Comparison of ENCODE assay signal across 1 cellular context in the genomic region with DNA sequence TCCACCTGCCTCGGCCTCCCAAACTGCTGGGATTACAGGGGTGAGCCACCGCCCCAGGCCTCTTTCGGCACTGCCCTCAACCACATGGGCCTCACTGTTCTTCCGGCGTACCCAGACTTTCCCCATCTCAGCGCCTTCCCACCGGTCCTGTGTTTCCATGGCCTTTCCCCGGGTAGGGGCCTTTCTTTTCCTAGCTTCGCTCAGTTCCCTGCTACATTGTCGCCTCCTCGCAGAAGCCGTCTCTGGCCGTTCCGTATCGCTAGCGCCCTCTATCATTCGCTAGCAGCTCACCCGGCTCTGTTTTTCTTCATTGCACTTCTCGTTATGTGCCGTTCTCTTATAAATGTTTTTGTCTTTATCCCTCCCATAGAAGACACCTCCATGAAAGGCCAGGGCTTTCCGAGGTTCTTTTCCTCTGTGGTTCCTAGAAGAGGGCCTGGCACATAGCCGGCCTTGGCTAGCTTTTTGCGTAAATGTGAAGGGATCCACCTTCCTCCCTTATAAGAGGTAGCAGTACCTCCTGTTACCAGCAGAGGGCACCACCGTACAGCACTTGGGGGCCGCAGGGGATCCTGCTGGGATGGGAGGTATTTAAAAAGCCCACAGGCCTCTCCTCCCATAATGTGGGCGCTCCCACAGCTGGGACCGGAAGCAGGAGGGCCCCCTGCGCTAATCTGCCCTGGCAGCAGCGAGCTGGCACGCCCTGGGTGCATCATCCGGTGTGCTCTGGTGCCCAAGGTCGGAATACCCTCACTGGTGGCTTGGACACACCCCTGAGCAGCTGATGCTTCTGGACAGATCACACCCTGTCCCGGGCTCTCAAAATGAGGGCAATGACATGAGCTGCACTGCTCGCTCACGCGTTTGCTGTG.
TF ChIP-seq lines count a peak whose summit lies in the region.

No MANE protein-coding gene starts in this region.

TF ChIP-seq in HEK293, 187 proteins besides CTCF, POLR2A, EP300 and RAD21 (continued from another document):
- TF ChIP-seq, protein P1, sequence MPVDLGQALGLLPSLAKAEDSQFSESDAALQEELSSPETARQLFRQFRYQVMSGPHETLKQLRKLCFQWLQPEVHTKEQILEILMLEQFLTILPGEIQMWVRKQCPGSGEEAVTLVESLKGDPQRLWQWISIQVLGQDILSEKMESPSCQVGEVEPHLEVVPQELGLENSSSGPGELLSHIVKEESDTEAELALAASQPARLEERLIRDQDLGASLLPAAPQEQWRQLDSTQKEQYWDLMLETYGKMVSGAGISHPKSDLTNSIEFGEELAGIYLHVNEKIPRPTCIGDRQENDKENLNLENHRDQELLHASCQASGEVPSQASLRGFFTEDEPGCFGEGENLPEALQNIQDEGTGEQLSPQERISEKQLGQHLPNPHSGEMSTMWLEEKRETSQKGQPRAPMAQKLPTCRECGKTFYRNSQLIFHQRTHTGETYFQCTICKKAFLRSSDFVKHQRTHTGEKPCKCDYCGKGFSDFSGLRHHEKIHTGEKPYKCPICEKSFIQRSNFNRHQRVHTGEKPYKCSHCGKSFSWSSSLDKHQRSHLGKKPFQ (tag by site-specific recombination; IDR thresholded peaks at IDR 0.05) = peak; percentile 87
- TF ChIP-seq ZNF433 (tag by site-specific recombination; IDR thresholded peaks at IDR 0.05; ENCODE audit: low read depth) = no peak
- TF ChIP-seq, protein P2, sequence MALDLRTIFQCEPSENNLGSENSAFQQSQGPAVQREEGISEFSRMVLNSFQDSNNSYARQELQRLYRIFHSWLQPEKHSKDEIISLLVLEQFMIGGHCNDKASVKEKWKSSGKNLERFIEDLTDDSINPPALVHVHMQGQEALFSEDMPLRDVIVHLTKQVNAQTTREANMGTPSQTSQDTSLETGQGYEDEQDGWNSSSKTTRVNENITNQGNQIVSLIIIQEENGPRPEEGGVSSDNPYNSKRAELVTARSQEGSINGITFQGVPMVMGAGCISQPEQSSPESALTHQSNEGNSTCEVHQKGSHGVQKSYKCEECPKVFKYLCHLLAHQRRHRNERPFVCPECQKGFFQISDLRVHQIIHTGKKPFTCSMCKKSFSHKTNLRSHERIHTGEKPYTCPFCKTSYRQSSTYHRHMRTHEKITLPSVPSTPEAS (tag by site-specific recombination; IDR thresholded peaks at IDR 0.05) = 0 out of 2 replicates have a peak, but pooled peaks have one; percentile 9
- TF ChIP-seq ZNF391 (tag by site-specific recombination; IDR thresholded peaks at IDR 0.05; ENCODE audit: borderline replicate concordance, low read depth) = peak; percentile 55
- no peak for TF ChIP-seq REPIN1 (tag by site-specific recombination; IDR thresholded peaks at IDR 0.05; ENCODE audit: low read depth)
- TF ChIP-seq, protein P3, sequence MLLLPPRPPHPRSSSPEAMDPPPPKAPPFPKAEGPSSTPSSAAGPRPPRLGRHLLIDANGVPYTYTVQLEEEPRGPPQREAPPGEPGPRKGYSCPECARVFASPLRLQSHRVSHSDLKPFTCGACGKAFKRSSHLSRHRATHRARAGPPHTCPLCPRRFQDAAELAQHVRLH (tag by site-specific recombination; IDR thresholded peaks at IDR 0.05) = peak; percentile 11; the same call in 1 of the 2 replicates
- peak; percentile 93 for TF ChIP-seq ZNF2 (tag by site-specific recombination; IDR thresholded peaks at IDR 0.05)
- TF ChIP-seq ZNF670 (tag by site-specific recombination; IDR thresholded peaks at IDR 0.05; ENCODE audit: low read depth) = no peak
- no peak for TF ChIP-seq ZFP3 (tag by site-specific recombination; IDR thresholded peaks at IDR 0.05; ENCODE audit: low read depth)
- TF ChIP-seq, protein P4, sequence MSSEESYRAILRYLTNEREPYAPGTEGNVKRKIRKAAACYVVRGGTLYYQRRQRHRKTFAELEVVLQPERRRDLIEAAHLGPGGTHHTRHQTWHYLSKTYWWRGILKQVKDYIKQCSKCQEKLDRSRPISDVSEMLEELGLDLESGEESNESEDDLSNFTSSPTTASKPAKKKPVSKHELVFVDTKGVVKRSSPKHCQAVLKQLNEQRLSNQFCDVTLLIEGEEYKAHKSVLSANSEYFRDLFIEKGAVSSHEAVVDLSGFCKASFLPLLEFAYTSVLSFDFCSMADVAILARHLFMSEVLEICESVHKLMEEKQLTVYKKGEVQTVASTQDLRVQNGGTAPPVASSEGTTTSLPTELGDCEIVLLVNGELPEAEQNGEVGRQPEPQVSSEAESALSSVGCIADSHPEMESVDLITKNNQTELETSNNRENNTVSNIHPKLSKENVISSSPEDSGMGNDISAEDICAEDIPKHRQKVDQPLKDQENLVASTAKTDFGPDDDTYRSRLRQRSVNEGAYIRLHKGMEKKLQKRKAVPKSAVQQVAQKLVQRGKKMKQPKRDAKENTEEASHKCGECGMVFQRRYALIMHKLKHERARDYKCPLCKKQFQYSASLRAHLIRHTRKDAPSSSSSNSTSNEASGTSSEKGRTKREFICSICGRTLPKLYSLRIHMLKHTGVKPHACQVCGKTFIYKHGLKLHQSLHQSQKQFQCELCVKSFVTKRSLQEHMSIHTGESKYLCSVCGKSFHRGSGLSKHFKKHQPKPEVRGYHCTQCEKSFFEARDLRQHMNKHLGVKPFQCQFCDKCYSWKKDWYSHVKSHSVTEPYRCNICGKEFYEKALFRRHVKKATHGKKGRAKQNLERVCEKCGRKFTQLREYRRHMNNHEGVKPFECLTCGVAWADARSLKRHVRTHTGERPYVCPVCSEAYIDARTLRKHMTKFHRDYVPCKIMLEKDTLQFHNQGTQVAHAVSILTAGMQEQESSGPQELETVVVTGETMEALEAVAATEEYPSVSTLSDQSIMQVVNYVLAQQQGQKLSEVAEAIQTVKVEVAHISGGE (tag by site-specific recombination; conservative IDR thresholded peaks at IDR 0.05; ENCODE audit: low read depth) = peak; percentile 96
- no peak for TF ChIP-seq OSR2 (tag by site-specific recombination; IDR thresholded peaks at IDR 0.05)
- TF ChIP-seq, protein P5, sequence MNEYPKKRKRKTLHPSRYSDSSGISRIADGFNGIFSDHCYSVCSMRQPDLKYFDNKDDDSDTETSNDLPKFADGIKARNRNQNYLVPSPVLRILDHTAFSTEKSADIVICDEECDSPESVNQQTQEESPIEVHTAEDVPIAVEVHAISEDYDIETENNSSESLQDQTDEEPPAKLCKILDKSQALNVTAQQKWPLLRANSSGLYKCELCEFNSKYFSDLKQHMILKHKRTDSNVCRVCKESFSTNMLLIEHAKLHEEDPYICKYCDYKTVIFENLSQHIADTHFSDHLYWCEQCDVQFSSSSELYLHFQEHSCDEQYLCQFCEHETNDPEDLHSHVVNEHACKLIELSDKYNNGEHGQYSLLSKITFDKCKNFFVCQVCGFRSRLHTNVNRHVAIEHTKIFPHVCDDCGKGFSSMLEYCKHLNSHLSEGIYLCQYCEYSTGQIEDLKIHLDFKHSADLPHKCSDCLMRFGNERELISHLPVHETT (tag by site-specific recombination; IDR thresholded peaks at IDR 0.05) = no peak; the same call in 1 of the 2 replicates
- TF ChIP-seq GFI1B (tag by site-specific recombination; IDR thresholded peaks at IDR 0.05) = no peak
- TF ChIP-seq KLF16 (tag by site-specific recombination; IDR thresholded peaks at IDR 0.05) = no peak
- TF ChIP-seq ZNF423 (tag by site-specific recombination; IDR thresholded peaks at IDR 0.05) = no peak
- TF ChIP-seq IKZF3 (tag by site-specific recombination; IDR thresholded peaks at IDR 0.05) = peak; percentile 78
- peak; percentile 93 for TF ChIP-seq GLIS2 (tag by site-specific recombination; IDR thresholded peaks at IDR 0.05)
- TF ChIP-seq ZNF394 (tag by site-specific recombination; IDR thresholded peaks at IDR 0.05; ENCODE audit: borderline replicate concordance) = peak; percentile 36; the same call in 1 of the 2 replicates
- 0 out of 2 replicates have a peak, but pooled peaks have one; percentile 43 for TF ChIP-seq ZNF561 (tag by site-specific recombination; IDR thresholded peaks at IDR 0.05; ENCODE audit: borderline replicate concordance)
- TF ChIP-seq SCRT1 (tag by site-specific recombination; IDR thresholded peaks at IDR 0.05; ENCODE audit: borderline replicate concordance) = no peak
- TF ChIP-seq ZNF660 (tag by site-specific recombination; IDR thresholded peaks at IDR 0.05) = peak; percentile 83
- TF ChIP-seq ZNF324 (tag by site-specific recombination; IDR thresholded peaks at IDR 0.05) = no peak
- TF ChIP-seq ZNF48 (tag by site-specific recombination; IDR thresholded peaks at IDR 0.05) = no peak
- TF ChIP-seq, protein P6, sequence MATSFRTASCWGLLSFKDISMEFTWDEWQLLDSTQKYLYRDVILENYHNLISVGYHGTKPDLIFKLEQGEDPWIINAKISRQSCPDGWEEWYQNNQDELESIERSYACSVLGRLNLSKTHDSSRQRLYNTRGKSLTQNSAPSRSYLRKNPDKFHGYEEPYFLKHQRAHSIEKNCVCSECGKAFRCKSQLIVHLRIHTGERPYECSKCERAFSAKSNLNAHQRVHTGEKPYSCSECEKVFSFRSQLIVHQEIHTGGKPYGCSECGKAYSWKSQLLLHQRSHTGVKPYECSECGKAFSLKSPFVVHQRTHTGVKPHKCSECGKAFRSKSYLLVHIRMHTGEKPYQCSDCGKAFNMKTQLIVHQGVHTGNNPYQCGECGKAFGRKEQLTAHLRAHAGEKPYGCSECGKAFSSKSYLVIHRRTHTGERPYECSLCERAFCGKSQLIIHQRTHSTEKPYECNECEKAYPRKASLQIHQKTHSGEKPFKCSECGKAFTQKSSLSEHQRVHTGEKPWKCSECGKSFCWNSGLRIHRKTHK (tag by site-specific recombination; IDR thresholded peaks at IDR 0.05) = no peak
- TF ChIP-seq KLF1 (tag by site-specific recombination; IDR thresholded peaks at IDR 0.05) = peak; percentile 85
- TF ChIP-seq ZNF366 (tag by site-specific recombination; conservative IDR thresholded peaks at IDR 0.05) = peak; percentile 11; the same call in 1 of the 2 replicates
- no peak for TF ChIP-seq ZNF112 (tag by site-specific recombination; IDR thresholded peaks at IDR 0.05)
- peak; percentile 86 for TF ChIP-seq WT1 (tag by site-specific recombination; IDR thresholded peaks at IDR 0.05)
- no peak for TF ChIP-seq ZNF221 (tag by site-specific recombination; IDR thresholded peaks at IDR 0.05; ENCODE audit: borderline replicate concordance)
- peak; percentile 69 for TF ChIP-seq ZEB2 (tag by site-specific recombination; IDR thresholded peaks at IDR 0.05)
- no peak for TF ChIP-seq ZNF426 (tag by site-specific recombination; IDR thresholded peaks at IDR 0.05)
- TF ChIP-seq ZBTB21 (tag by site-specific recombination; IDR thresholded peaks at IDR 0.05) = 0 out of 2 replicates have a peak, but pooled peaks have one; percentile 41
- TF ChIP-seq ZNF133 (tag by site-specific recombination; IDR thresholded peaks at IDR 0.05) = no peak
- TF ChIP-seq ZNF626 (tag by site-specific recombination; IDR thresholded peaks at IDR 0.05) = no peak
- peak; percentile 80 for TF ChIP-seq KLF8 (tag by site-specific recombination; IDR thresholded peaks at IDR 0.05)
- peak; percentile 81 for TF ChIP-seq KLF9 (tag by site-specific recombination; IDR thresholded peaks at IDR 0.05; ENCODE audit: low read depth)
- TF ChIP-seq, protein P7, sequence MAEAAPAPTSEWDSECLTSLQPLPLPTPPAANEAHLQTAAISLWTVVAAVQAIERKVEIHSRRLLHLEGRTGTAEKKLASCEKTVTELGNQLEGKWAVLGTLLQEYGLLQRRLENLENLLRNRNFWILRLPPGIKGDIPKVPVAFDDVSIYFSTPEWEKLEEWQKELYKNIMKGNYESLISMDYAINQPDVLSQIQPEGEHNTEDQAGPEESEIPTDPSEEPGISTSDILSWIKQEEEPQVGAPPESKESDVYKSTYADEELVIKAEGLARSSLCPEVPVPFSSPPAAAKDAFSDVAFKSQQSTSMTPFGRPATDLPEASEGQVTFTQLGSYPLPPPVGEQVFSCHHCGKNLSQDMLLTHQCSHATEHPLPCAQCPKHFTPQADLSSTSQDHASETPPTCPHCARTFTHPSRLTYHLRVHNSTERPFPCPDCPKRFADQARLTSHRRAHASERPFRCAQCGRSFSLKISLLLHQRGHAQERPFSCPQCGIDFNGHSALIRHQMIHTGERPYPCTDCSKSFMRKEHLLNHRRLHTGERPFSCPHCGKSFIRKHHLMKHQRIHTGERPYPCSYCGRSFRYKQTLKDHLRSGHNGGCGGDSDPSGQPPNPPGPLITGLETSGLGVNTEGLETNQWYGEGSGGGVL (tag by site-specific recombination; IDR thresholded peaks at IDR 0.05) = no peak; the same call in 1 of the 2 replicates
- peak; percentile 69 for TF ChIP-seq ZBTB20 (tag by site-specific recombination; IDR thresholded peaks at IDR 0.05)
- peak; percentile 60; the same call in 1 of the 2 replicates for TF ChIP-seq TRIM28 (IDR thresholded peaks at IDR 0.05; ENCODE audit: borderline replicate concordance, low read length)
